19 cellular contexts compared by ENCODE assay signal in the genomic region with DNA sequence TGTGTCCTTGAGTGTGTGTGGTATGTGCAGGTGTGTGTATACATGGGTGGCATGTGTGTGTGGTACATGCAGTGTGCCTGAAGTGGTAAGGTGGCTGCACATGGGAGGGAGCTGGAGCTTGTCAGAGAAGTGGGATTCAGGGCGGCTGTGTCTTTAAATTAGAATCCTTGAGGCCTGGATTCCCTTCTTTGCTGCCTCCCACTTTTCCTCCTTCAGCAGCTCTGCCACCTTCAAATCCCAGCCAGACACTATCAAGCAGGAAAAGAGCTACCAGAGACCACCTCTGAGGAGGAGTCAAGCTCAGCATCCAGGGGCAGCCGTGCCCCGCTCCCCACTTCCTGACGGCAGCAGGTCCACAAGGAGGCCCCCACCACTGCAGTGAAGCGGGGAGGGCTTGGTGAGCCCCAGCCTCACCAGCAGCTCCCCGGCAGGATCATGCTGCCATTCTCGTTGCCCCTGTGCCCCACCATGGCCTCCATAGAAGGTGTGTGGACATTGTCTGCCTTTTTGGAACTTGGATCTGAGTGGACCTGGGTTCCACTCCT.
"Had no signal": no experiment of that assay in that cellular context is flagged by ENCODE, and none has a peak within 500 bp of the region (broad histone marks: within the 10 kb centered on the region; RNA-seq: fewer than 3 reads in every experiment).

No MANE protein-coding gene starts in this region.

- H3K9me3 Mint-ChIP-seq: dendritic cell treated with granulocyte-macrophage colony-stimulating factor and Interleukin-4, amounts not matched to agents 40 ng/mL and 50 ng/mL, for 4 days; effector memory CD8-positive, alpha-beta T cell; neural crest cell; stimulated activated effector memory CD8-positive, alpha-beta T cell treated with anti-CD3 and anti-CD28 coated beads, Interleukin-12 subunit alpha, Interleukin-12 subunit beta, amount 100 ng/mL, for 72 hours; type B pancreatic cell had no signal

- FAIRE-seq: urothelium cell line had no signal

- H3K4me3 Mint-ChIP-seq: dendritic cell treated with granulocyte-macrophage colony-stimulating factor and Interleukin-4, amounts not matched to agents 40 ng/mL and 50 ng/mL, for 4 days; effector memory CD8-positive, alpha-beta T cell; naive B cell; neural crest cell; stimulated activated effector memory CD8-positive, alpha-beta T cell treated with anti-CD3 and anti-CD28 coated beads, Interleukin-12 subunit alpha, Interleukin-12 subunit beta, amount 100 ng/mL, for 72 hours; type B pancreatic cell had no signal

- DNase-seq: effector memory CD8-positive, alpha-beta T cell; esophagus squamous epithelium; foreskin fibroblast; kidney glomerular epithelial cell; naive B cell; ovary; stimulated activated CD4-positive, alpha-beta T cell treated with anti-CD3 and anti-CD28 coated beads, Interleukin-4, amount 100 ng/mL, for 1 hour; stimulated activated CD8-positive, alpha-beta memory T cell treated with anti-CD3 and anti-CD28 coated beads, Interleukin-4, amount 100 ng/mL, for 48 hours; stimulated activated naive CD8-positive, alpha-beta T cell treated with anti-CD3 and anti-CD28 coated beads, Interleukin-15, Interleukin-2, amounts not matched to agents 100 U/mL and 50 U/mL, for 24 hours; thyroid gland had no signal

- H3K27ac ChIP-seq: esophagus squamous epithelium, gastroesophageal sphincter, ovary, suprapubic skin, thyroid gland had no signal

- H3K36me3 Mint-ChIP-seq: stimulated activated effector memory CD8-positive, alpha-beta T cell treated with anti-CD3 and anti-CD28 coated beads, Interleukin-12 subunit alpha, Interleukin-12 subunit beta, amount 100 ng/mL, for 72 hours; type B pancreatic cell had no signal

- H3K4me2 ChIP-seq: smooth muscle cell had no signal

- H3K27me3 ChIP-seq: ovary, thyroid gland had no signal

- H3K9me3 ChIP-seq: esophagus squamous epithelium, gastroesophageal sphincter, ovary, suprapubic skin, thyroid gland had no signal

- H3K36me3 ChIP-seq: esophagus squamous epithelium, gastroesophageal sphincter, ovary, suprapubic skin, thyroid gland had no signal

- H3K4me1 ChIP-seq: esophagus squamous epithelium, gastroesophageal sphincter, suprapubic skin, thyroid gland had no signal

- H3K4me3 ChIP-seq: esophagus squamous epithelium, gastroesophageal sphincter, ovary, smooth muscle cell, suprapubic skin, thyroid gland had no signal

- H3K27ac Mint-ChIP-seq: dendritic cell treated with granulocyte-macrophage colony-stimulating factor and Interleukin-4, amounts not matched to agents 40 ng/mL and 50 ng/mL, for 4 days; effector memory CD8-positive, alpha-beta T cell; progenitor cell of endocrine pancreas; stimulated activated effector memory CD8-positive, alpha-beta T cell treated with anti-CD3 and anti-CD28 coated beads, Interleukin-12 subunit alpha, Interleukin-12 subunit beta, amount 100 ng/mL, for 72 hours; type B pancreatic cell had no signal
